8 cellular contexts compared by ENCODE assay signal in genomic region chr17:82985973-82986372, GRCh38.
A peak's percentile ranks its signal among the peaks of the same experiment; 100 is the strongest.
DNase-seq lines count a peak whose midpoint lies in the region; ATAC-seq and TF ChIP-seq lines count a peak whose summit lies in the region.

No MANE protein-coding gene starts in this region.

- H3K27ac Mint-ChIP-seq in activated naive CD4-positive, alpha-beta T cell treated with anti-CD3 and anti-CD28 coated beads, Interleukin-2, amount 10 ng/mL, durations not matched to agents 7 days and 5 days = peak overlapping the region; percentile 82
- H3K27ac Mint-ChIP-seq in stimulated activated naive B cell treated with anti-CD40 and anti-IgM and Interleukin-4, amounts not matched to agents 10 μg/mL and 1 μg/mL and 100 μg/mL, for 72 hours = no peak overlapping the region

- peak overlapping the region; percentile 2 for H3K27ac ChIP-seq in cardiac muscle cell

- peaks cover 9% of the 10 kb centered on the region for H3K27me3 Mint-ChIP-seq in activated naive CD4-positive, alpha-beta T cell treated with anti-CD3 and anti-CD28 coated beads, Interleukin-2, amount 10 ng/mL, durations not matched to agents 7 days and 5 days
- H3K27me3 Mint-ChIP-seq in stimulated activated naive B cell treated with anti-CD40 and anti-IgM and Interleukin-4, amounts not matched to agents 10 μg/mL and 1 μg/mL and 100 μg/mL, for 72 hours = peaks cover 0 to 6% of the 10 kb centered on the region in 2 donors

- H3K36me3 ChIP-seq in cardiac muscle cell = no peaks in the 10 kb centered on the region

- H3K27me3 ChIP-seq in cardiac muscle cell = no peaks in the 10 kb centered on the region

- H3K36me3 Mint-ChIP-seq in activated naive CD4-positive, alpha-beta T cell treated with anti-CD3 and anti-CD28 coated beads, Interleukin-2, amount 10 ng/mL, durations not matched to agents 7 days and 5 days = peaks cover 28% of the 10 kb centered on the region
- peaks cover 17 to 41% of the 10 kb centered on the region in 2 donors for H3K36me3 Mint-ChIP-seq in stimulated activated naive B cell treated with anti-CD40 and anti-IgM and Interleukin-4, amounts not matched to agents 10 μg/mL and 1 μg/mL and 100 μg/mL, for 72 hours

- peak; percentile 45 to 60 for DNase-seq in cardiac muscle cell (ENCODE audit: low read depth in 1 of 2, low spot score in 1 of 2)
- DNase-seq in cardiac septum (ENCODE audit: low spot score) = no peak
- peak; percentile 83 for DNase-seq in activated naive CD4-positive, alpha-beta T cell treated with anti-CD3 and anti-CD28 coated beads, Interleukin-2, amount 10 ng/mL, durations not matched to agents 7 days and 5 days
- peak; percentile 23 for DNase-seq in medulla oblongata (ENCODE audit: extremely low spot score)
- no peak for DNase-seq in stimulated activated naive B cell treated with anti-CD40 and anti-IgM and Interleukin-4, amounts not matched to agents 10 μg/mL and 1 μg/mL and 100 μg/mL, for 72 hours
- DNase-seq in HuH-7 (ENCODE audit: low spot score) = no peak
- no peak for DNase-seq in dedifferentiated amniotic fluid mesenchymal stem cell (ENCODE audit: extremely low spot score)
- DNase-seq in HPDE6-E6E7 (ENCODE audit: extremely low spot score) = no peak

- peaks cover 5% of the 10 kb centered on the region for H3K9me3 Mint-ChIP-seq in activated naive CD4-positive, alpha-beta T cell treated with anti-CD3 and anti-CD28 coated beads, Interleukin-2, amount 10 ng/mL, durations not matched to agents 7 days and 5 days
- peaks cover 4 to 7% of the 10 kb centered on the region in 2 donors for H3K9me3 Mint-ChIP-seq in stimulated activated naive B cell treated with anti-CD40 and anti-IgM and Interleukin-4, amounts not matched to agents 10 μg/mL and 1 μg/mL and 100 μg/mL, for 72 hours

- no peaks in the 10 kb centered on the region for H3K9me3 ChIP-seq in cardiac muscle cell (ENCODE audit: low read depth)

- CTCF ChIA-PET in activated naive CD4-positive, alpha-beta T cell treated with anti-CD3 and anti-CD28 coated beads, Interleukin-2, amount 10 ng/mL, durations not matched to agents 7 days and 5 days (lab: Charles Lee) = interaction anchor here (1.0 kb wide), 1 partner anchor 22 kb away, joined by 3 read pairs; no protein-coding TSS in a partner anchor

- no peak overlapping the region for H3K4me3 ChIP-seq in cardiac muscle cell

- intact Hi-C loops in cardiac septum (cut with DNase I) = no loop called here

- no peak for TF ChIP-seq CTCF in cardiac muscle cell (IDR thresholded peaks at IDR 0.05; ENCODE audit: low read depth, low read length)

- H3K4me3 Mint-ChIP-seq in activated naive CD4-positive, alpha-beta T cell treated with anti-CD3 and anti-CD28 coated beads, Interleukin-2, amount 10 ng/mL, durations not matched to agents 7 days and 5 days = peak overlapping the region; percentile 55
- peak overlapping the region; percentile 64 to 80 for H3K4me3 Mint-ChIP-seq in stimulated activated naive B cell treated with anti-CD40 and anti-IgM and Interleukin-4, amounts not matched to agents 10 μg/mL and 1 μg/mL and 100 μg/mL, for 72 hours

- ATAC-seq in stimulated activated naive B cell treated with anti-CD40 and anti-IgM and Interleukin-4, amounts not matched to agents 10 μg/mL and 1 μg/mL and 100 μg/mL, for 72 hours (replicated peaks) = peak; percentile 88 to 94

- H3K4me1 Mint-ChIP-seq in activated naive CD4-positive, alpha-beta T cell treated with anti-CD3 and anti-CD28 coated beads, Interleukin-2, amount 10 ng/mL, durations not matched to agents 7 days and 5 days = peaks cover 46% of the 10 kb centered on the region
- H3K4me1 Mint-ChIP-seq in stimulated activated naive B cell treated with anti-CD40 and anti-IgM and Interleukin-4, amounts not matched to agents 10 μg/mL and 1 μg/mL and 100 μg/mL, for 72 hours = peaks cover 15 to 17% of the 10 kb centered on the region in 2 donors

- H3K4me1 ChIP-seq in cardiac muscle cell (ENCODE audit: low read depth) = peaks cover 4% of the 10 kb centered on the region

Comparison
In these comparisons a context has a peak if more than half of its experiments do, and no peak if none do; other contexts are left out.
1. DNase-seq: peak in cardiac muscle cell (2 of 2), activated naive CD4-positive, alpha-beta T cell treated with anti-CD3 and anti-CD28 coated beads, Interleukin-2, amount 10 ng/mL, durations not matched to agents 7 days and 5 days (single experiment) and medulla oblongata (single experiment); none in cardiac septum (single experiment), stimulated activated naive B cell treated with anti-CD40 and anti-IgM and Interleukin-4, amounts not matched to agents 10 μg/mL and 1 μg/mL and 100 μg/mL, for 72 hours (single experiment), HuH-7 (single experiment), dedifferentiated amniotic fluid mesenchymal stem cell (single experiment) and HPDE6-E6E7 (single experiment).